Comparison of ENCODE assay signal across 20 cellular contexts in genomic region chr2:88070055-88070454, GRCh38. TPM values are rescaled to one million over a fixed set of nuclear protein-coding genes. Genes with fewer than 3 reads are reported as not detected.
DNase-seq lines count a peak whose midpoint lies in the region; ATAC-seq and TF ChIP-seq lines count a peak whose summit lies in the region.
"Had no signal": no experiment of that assay in that cellular context is flagged by ENCODE, and none has a peak within 500 bp of the region (broad histone marks: within the 10 kb centered on the region; RNA-seq: fewer than 3 reads in every experiment).

No MANE protein-coding gene starts in this region.

- H3K36me3 ChIP-seq in heart right ventricle (no peaks in the 10 kb centered on the region), skeletal muscle tissue (ENCODE audit: control insufficient read depth in 3 of 3, insufficient read depth in 3 of 3, low read length in 3 of 3) (no peaks in the 10 kb centered on the region), prostate gland (no peaks in the 10 kb centered on the region)

- H3K4me1 ChIP-seq in heart right ventricle (peaks cover 0 to 31% (median 0%) of the 10 kb centered on the region in 9 donors), right cardiac atrium (ENCODE audit: control insufficient read depth, insufficient read depth, low read length) (no peaks in the 10 kb centered on the region), skeletal muscle tissue (ENCODE audit: control insufficient read depth in 3 of 3, insufficient read depth in 3 of 3, low read length in 3 of 3) (peaks cover 5 to 12% (median 8%) of the 10 kb centered on the region in 3 donors), prostate gland (replicated peaks) (no peaks in the 10 kb centered on the region)

- peaks cover 0 to 4% (median 0%) of the 10 kb centered on the region in 11 donors for H3K9me3 ChIP-seq in heart right ventricle
- H3K9me3 ChIP-seq in right cardiac atrium (ENCODE audit: control insufficient read depth, low read length): no peaks in the 10 kb centered on the region
- H3K9me3 ChIP-seq in skeletal muscle tissue (ENCODE audit: control insufficient read depth in 3 of 3, low read length in 3 of 3): no peaks in the 10 kb centered on the region
- H3K9me3 ChIP-seq in prostate gland: no peaks in the 10 kb centered on the region

- TF ChIP-seq CTCF in heart right ventricle (IDR thresholded peaks at IDR 0.05) (no peak), prostate gland (IDR thresholded peaks at IDR 0.05) (no peak)

- peaks cover 5% of the 10 kb centered on the region for H3K27me3 Mint-ChIP-seq in T-helper 2 cell treated with Interferon-gamma antibody and Interleukin-4, amounts not matched to agents 5 μg/mL and 100 μg/mL, for 36 hours (ENCODE audit: low read depth)
- H3K27me3 Mint-ChIP-seq in activated T-helper 17 cell treated with anti-CD3 and anti-CD28 coated beads, Interleukin-2, amount 50 U/mL, for 72 hours: peaks cover 9% of the 10 kb centered on the region

- no peaks in the 10 kb centered on the region for H3K36me3 Mint-ChIP-seq in T-helper 2 cell treated with Interferon-gamma antibody and Interleukin-4, amounts not matched to agents 5 μg/mL and 100 μg/mL, for 36 hours (ENCODE audit: low read depth)
- no peaks in the 10 kb centered on the region for H3K36me3 Mint-ChIP-seq in activated T-helper 17 cell treated with anti-CD3 and anti-CD28 coated beads, Interleukin-2, amount 50 U/mL, for 72 hours (ENCODE audit: low read depth)
- H3K36me3 Mint-ChIP-seq: CD14-positive monocyte; CD8-positive, alpha-beta T cell had no signal

- H3K4me3 Mint-ChIP-seq in T-helper 2 cell treated with Interferon-gamma antibody and Interleukin-4, amounts not matched to agents 5 μg/mL and 100 μg/mL, for 36 hours: no peak overlapping the region
- no peak overlapping the region for H3K4me3 Mint-ChIP-seq in activated T-helper 17 cell treated with anti-CD3 and anti-CD28 coated beads, Interleukin-2, amount 50 U/mL, for 72 hours
- H3K4me3 Mint-ChIP-seq: CD14-positive monocyte; CD8-positive, alpha-beta T cell; GM23338 had no signal

- H3K9me3 Mint-ChIP-seq in T-helper 2 cell treated with Interferon-gamma antibody and Interleukin-4, amounts not matched to agents 5 μg/mL and 100 μg/mL, for 36 hours: no peaks in the 10 kb centered on the region
- no peaks in the 10 kb centered on the region for H3K9me3 Mint-ChIP-seq in activated T-helper 17 cell treated with anti-CD3 and anti-CD28 coated beads, Interleukin-2, amount 50 U/mL, for 72 hours

- no peaks in the 10 kb centered on the region for H3K4me1 Mint-ChIP-seq in T-helper 2 cell treated with Interferon-gamma antibody and Interleukin-4, amounts not matched to agents 5 μg/mL and 100 μg/mL, for 36 hours (ENCODE audit: low read depth)
- H3K4me1 Mint-ChIP-seq in activated T-helper 17 cell treated with anti-CD3 and anti-CD28 coated beads, Interleukin-2, amount 50 U/mL, for 72 hours: no peaks in the 10 kb centered on the region

- WGBS in heart right ventricle, 2 donors: 36 to 51% methylated on average over 1 of the region's 1 CpG
- 53% methylated on average over 1 of the region's 1 CpG for WGBS in right cardiac atrium
- WGBS in prostate gland: 44% methylated on average over 1 of the region's 1 CpG

- H3K27ac Mint-ChIP-seq in T-helper 2 cell treated with Interferon-gamma antibody and Interleukin-4, amounts not matched to agents 5 μg/mL and 100 μg/mL, for 36 hours: no peak overlapping the region
- no peak overlapping the region for H3K27ac Mint-ChIP-seq in activated T-helper 17 cell treated with anti-CD3 and anti-CD28 coated beads, Interleukin-2, amount 50 U/mL, for 72 hours
- H3K27ac Mint-ChIP-seq: CD14-positive monocyte; CD8-positive, alpha-beta T cell; GM23338 had no signal

- no peak for TF ChIP-seq POLR2A in prostate gland (IDR thresholded peaks at IDR 0.05)

- peak overlapping the region in 7 of 10 donors; percentile 72 to 96 (median 87) for H3K27ac ChIP-seq in heart right ventricle
- H3K27ac ChIP-seq in right cardiac atrium (ENCODE audit: low read length): peak overlapping the region; percentile 81
- no peak overlapping the region for H3K27ac ChIP-seq in skeletal muscle tissue (ENCODE audit: low read depth, low read length)
- no peak overlapping the region for H3K27ac ChIP-seq in prostate gland
- H3K27ac ChIP-seq: 22Rv1, HL-60 had no signal

- peak; percentile 9 for DNase-seq in T-helper 2 cell treated with Interferon-gamma antibody and Interleukin-4, amounts not matched to agents 5 μg/mL and 100 μg/mL, for 36 hours (ENCODE audit: low spot score)
- DNase-seq in T-helper 2 cell: no peak
- no peak for DNase-seq in heart right ventricle
- no peak for DNase-seq in cardiac septum (ENCODE audit: low spot score)
- no peak for DNase-seq in right cardiac atrium
- no peak for DNase-seq in prostate gland (ENCODE audit: low spot score)
- DNase-seq: CD8-positive, alpha-beta T cell; COR-L47; DMS153; DMS79 treated with DMSO at 0.1 percent for 48 hours; EL; H7 had no signal

- peak overlapping the region; percentile 9 to 54 (median 46) for H3K9ac ChIP-seq in skeletal muscle tissue (ENCODE audit: low read depth in 1 of 3, low read length in 3 of 3)

- ATAC-seq in heart right ventricle (no peak), right cardiac atrium (no peak)
- ATAC-seq in activated T-helper 17 cell treated with anti-CD3 and anti-CD28 coated beads, Interleukin-2, amount 50 U/mL, for 72 hours (replicated peaks): no peak
- ATAC-seq: CD8-positive, alpha-beta T cell; GM23338 had no signal

- intact Hi-C loops in heart right ventricle (cut with DNase I) (no loop called here), cardiac septum (cut with DNase I) (no loop called here), right cardiac atrium (cut with DNase I) (no loop called here), prostate gland (cut with DNase I) (no loop called here)

- peak overlapping the region in 8 of 10 donors; percentile 31 to 61 (median 56) for H3K4me3 ChIP-seq in heart right ventricle
- H3K4me3 ChIP-seq in right cardiac atrium (ENCODE audit: low read length): peak overlapping the region; percentile 77
- H3K4me3 ChIP-seq in skeletal muscle tissue (ENCODE audit: low read length in 3 of 3): peak overlapping the region; percentile 60 to 84 (median 84)
- no peak overlapping the region for H3K4me3 ChIP-seq in prostate gland
- H3K4me3 ChIP-seq: GM23338 had no signal

- H3K27me3 ChIP-seq in heart right ventricle (peaks cover 0 to 4% (median 0%) of the 10 kb centered on the region in 7 donors), right cardiac atrium (ENCODE audit: control insufficient read depth, insufficient read depth) (no peaks in the 10 kb centered on the region), skeletal muscle tissue (ENCODE audit: control insufficient read depth in 3 of 3, insufficient read depth in 3 of 3, low read length in 3 of 3) (no peaks in the 10 kb centered on the region), prostate gland (replicated peaks; ENCODE audit: insufficient read depth) (no peaks in the 10 kb centered on the region)

RNA-seq across cellular contexts. Expression of gene SMYD1, which starts 2.4 kb away (rescaled TPM):
- total RNA-seq in heart right ventricle (100 to 1,000 TPM; 287 to 534 (median 395) TPM), cardiac septum (295 TPM), right cardiac atrium (100 to 1,000 TPM; 147 to 198 (median 169) TPM), skeletal muscle tissue (147 TPM), prostate gland (1 to 10 TPM; 2.4 to 3.7 TPM)
- polyA plus RNA-seq in heart right ventricle (10 to 100 TPM; 78.7 to 94.0 TPM), right cardiac atrium (96.1 TPM)
- total RNA-seq in activated T-helper 17 cell treated with anti-CD3 and anti-CD28 coated beads, Interleukin-2, amount 50 U/mL, for 72 hours: not detected
- total RNA-seq: A673; CD8-positive, alpha-beta T cell had no signal
- polyA plus RNA-seq: BJ, CD14-positive monocyte, GM23338 had no signal

RNA-seq across cellular contexts. Expression of gene KRCC1, which starts 14.5 kb away (rescaled TPM):
- total RNA-seq in heart right ventricle (10 to 100 TPM; 20.1 to 26.7 (median 22.0) TPM), cardiac septum (25.2 TPM), right cardiac atrium (10 to 100 TPM; 24.6 to 27.4 (median 25.9) TPM), skeletal muscle tissue (11.5 TPM), prostate gland (10 to 100 TPM; 18.7 to 36.6 TPM)
- polyA plus RNA-seq in heart right ventricle (10 to 100 TPM; 18.5 to 27.0 TPM), right cardiac atrium (31.6 TPM)
- 1 to 10 TPM; 7.9 to 9.1 TPM for total RNA-seq in activated T-helper 17 cell treated with anti-CD3 and anti-CD28 coated beads, Interleukin-2, amount 50 U/mL, for 72 hours

RNA-seq across cellular contexts. Expression of gene RNU2-63P, which starts 53.7 kb away (rescaled TPM):
- 1 to 10 TPM in 2 of 10 donors, not detected in 8; 4.0 to 7.0 TPM for total RNA-seq in heart right ventricle
- not detected for polyA plus RNA-seq in heart right ventricle
- not detected for total RNA-seq in cardiac septum
- total RNA-seq in right cardiac atrium: 1 to 10 TPM in 1 of 4 donors, not detected in 3; 5.2 TPM
- not detected for polyA plus RNA-seq in right cardiac atrium
- not detected for total RNA-seq in skeletal muscle tissue
- not detected for total RNA-seq in prostate gland
- 10 to 100 TPM; 10.2 to 46.5 TPM for total RNA-seq in activated T-helper 17 cell treated with anti-CD3 and anti-CD28 coated beads, Interleukin-2, amount 50 U/mL, for 72 hours
- total RNA-seq: GM23338 had no signal
- polyA plus RNA-seq: BJ had no signal

RNA-seq across cellular contexts. Expression of gene FABP1, which starts 57.8 kb away (rescaled TPM):
- total RNA-seq in heart right ventricle (not detected), cardiac septum (not detected), right cardiac atrium (not detected), skeletal muscle tissue (not detected), prostate gland (not detected)
- polyA plus RNA-seq in heart right ventricle (1 to 10 TPM in 1 of 2 donors, under 1 TPM in 1; 0.14 to 1.1 TPM), right cardiac atrium (1.1 TPM)
- total RNA-seq in activated T-helper 17 cell treated with anti-CD3 and anti-CD28 coated beads, Interleukin-2, amount 50 U/mL, for 72 hours: not detected
- total RNA-seq: A673; CD8-positive, alpha-beta T cell; GM23338; H7 had no signal
- polyA plus RNA-seq: BJ, CD14-positive monocyte, GM23338 had no signal

Comparison
In these comparisons a context has a peak if more than half of its experiments do, and no peak if none do; other contexts are left out.
1. H3K27ac ChIP-seq: peak in heart right ventricle (7 of 10) and right cardiac atrium (single experiment); none in skeletal muscle tissue (single experiment) and prostate gland (0 of 2).
2. H3K4me3 ChIP-seq: peak in heart right ventricle (8 of 10), right cardiac atrium (single experiment) and skeletal muscle tissue (3 of 3); none in prostate gland (0 of 2).
3. RNA of gene SMYD1, which starts 2.4 kb away (total RNA-seq): 287 to 534 TPM in heart right ventricle, 295 TPM in cardiac septum (single experiment), 147 to 198 TPM in right cardiac atrium and 147 TPM in skeletal muscle tissue (single experiment); 2.4 to 3.7 TPM in prostate gland and not detected in activated T-helper 17 cell treated with anti-CD3 and anti-CD28 coated beads, Interleukin-2, amount 50 U/mL, for 72 hours; every median in the first group is over 10 times any median in the second.